ENCODE assay signal across 24 cellular contexts in the genomic region with DNA sequence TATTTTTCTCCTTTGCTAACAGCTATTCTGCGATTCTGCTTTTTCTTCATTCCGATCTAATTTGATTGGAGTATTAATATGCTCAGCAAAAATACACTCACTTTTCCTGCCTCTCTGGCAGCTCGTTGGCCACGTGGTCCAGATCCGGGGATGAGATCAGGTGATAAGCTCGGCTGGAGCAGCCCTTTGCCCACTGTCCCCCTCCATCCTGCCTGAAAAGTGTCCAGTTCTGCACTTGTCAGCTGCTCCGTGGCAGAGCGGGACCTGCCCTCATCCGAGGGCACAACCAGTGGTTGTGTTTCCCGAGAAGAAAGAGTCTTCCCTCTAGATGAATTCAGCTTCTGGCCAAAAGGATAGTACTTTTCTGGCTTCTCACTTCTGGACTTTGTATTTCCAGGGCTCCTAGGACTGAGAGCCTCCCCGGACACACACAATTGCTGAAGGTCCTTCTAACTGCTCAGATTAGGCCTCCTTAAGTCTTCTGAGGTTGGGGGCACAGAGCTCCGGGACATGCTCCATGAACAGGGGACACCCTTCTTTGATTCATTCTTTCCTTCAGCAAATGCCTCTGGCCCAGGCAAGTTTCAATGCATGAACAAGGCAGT.
"Had no signal": no experiment of that assay in that cellular context is flagged by ENCODE, and none has a peak within 500 bp of the region (broad histone marks: within the 10 kb centered on the region; RNA-seq: fewer than 3 reads in every experiment).

No MANE protein-coding gene starts in this region.

- H3K36me3 ChIP-seq: tibial artery, uterus had no signal

- H3K4me3 Mint-ChIP-seq: activated naive CD4-positive, alpha-beta T cell treated with anti-CD3 and anti-CD28 coated beads, Interleukin-2, amount 50 U/mL, for 24 hours; activated T-cell treated with anti-CD3 and anti-CD28 coated beads, Interleukin-2, amount 50 U/mL, for 72 hours; immature natural killer cell; mesothelial cell of epicardium; naive thymus-derived CD8-positive, alpha-beta T cell; stimulated activated effector memory CD8-positive, alpha-beta T cell treated with anti-CD3 and anti-CD28 coated beads, Interleukin-12 subunit alpha, Interleukin-12 subunit beta, amount 100 ng/mL, for 72 hours; stimulated activated naive CD8-positive, alpha-beta T cell treated with anti-CD3 and anti-CD28 coated beads, Interleukin-15, amount 100 ng/mL, for 72 hours had no signal

- H3K4me1 ChIP-seq: body of pancreas, psoas muscle, tibial artery, uterus had no signal

- H3K27me3 ChIP-seq: body of pancreas, hepatocyte, uterus had no signal

- H3K9me3 ChIP-seq: body of pancreas, psoas muscle, tibial artery, uterus had no signal

- DNase-seq: activated CD4-positive, CD25-positive, alpha-beta regulatory T cell treated with anti-CD3 and anti-CD28 coated beads, Interleukin-2, amount 50 U/mL, for 72 hours; activated gamma-delta T cell treated with Interleukin-2 at 50 U/mL for 16 hours; activated T-cell treated with anti-CD3 and anti-CD28 coated beads, Interleukin-2, amount 50 U/mL, for 72 hours; anterior cingulate cortex; body of pancreas; caudate nucleus; effector memory CD4-positive, alpha-beta T cell; foreskin melanocyte; glutamatergic neuron; immature natural killer cell; naive thymus-derived CD8-positive, alpha-beta T cell; psoas muscle; right cardiac atrium; stimulated activated CD4-positive, alpha-beta T cell treated with anti-CD3 and anti-CD28 coated beads, Interleukin-12 subunit alpha, Interleukin-12 subunit beta, amount 100 ng/mL, for 4 hours; stimulated activated naive CD8-positive, alpha-beta T cell treated with anti-CD3 and anti-CD28 coated beads, Interleukin-15, amount 100 ng/mL, for 72 hours; tibial artery; uterus had no signal

- H3K27ac ChIP-seq: body of pancreas, hepatocyte, psoas muscle, tibial artery, uterus, VCaP had no signal

- H3K9me3 Mint-ChIP-seq: activated naive CD4-positive, alpha-beta T cell treated with anti-CD3 and anti-CD28 coated beads, Interleukin-2, amount 50 U/mL, for 24 hours; immature natural killer cell; stimulated activated effector memory CD8-positive, alpha-beta T cell treated with anti-CD3 and anti-CD28 coated beads, Interleukin-12 subunit alpha, Interleukin-12 subunit beta, amount 100 ng/mL, for 72 hours; stimulated activated naive CD8-positive, alpha-beta T cell treated with anti-CD3 and anti-CD28 coated beads, Interleukin-15, amount 100 ng/mL, for 72 hours had no signal

- H3K4me3 ChIP-seq: body of pancreas, hepatocyte, lung, psoas muscle, tibial artery, uterus had no signal

- ATAC-seq: activated T-cell treated with anti-CD3 and anti-CD28 coated beads, Interleukin-2, amount 50 U/mL, for 72 hours; body of pancreas; left lobe of liver; naive thymus-derived CD8-positive, alpha-beta T cell; psoas muscle; right cardiac atrium; stimulated activated effector memory CD8-positive, alpha-beta T cell treated with anti-CD3 and anti-CD28 coated beads, Interleukin-12 subunit alpha, Interleukin-12 subunit beta, amount 100 ng/mL, for 72 hours; stimulated activated naive CD8-positive, alpha-beta T cell treated with anti-CD3 and anti-CD28 coated beads, Interleukin-15, amount 100 ng/mL, for 72 hours had no signal

- H3K4me1 Mint-ChIP-seq: activated naive CD4-positive, alpha-beta T cell treated with anti-CD3 and anti-CD28 coated beads, Interleukin-2, amount 50 U/mL, for 24 hours; immature natural killer cell; naive thymus-derived CD8-positive, alpha-beta T cell; stimulated activated effector memory CD8-positive, alpha-beta T cell treated with anti-CD3 and anti-CD28 coated beads, Interleukin-12 subunit alpha, Interleukin-12 subunit beta, amount 100 ng/mL, for 72 hours; stimulated activated naive CD8-positive, alpha-beta T cell treated with anti-CD3 and anti-CD28 coated beads, Interleukin-15, amount 100 ng/mL, for 72 hours had no signal

- H3K36me3 Mint-ChIP-seq: immature natural killer cell; naive thymus-derived CD8-positive, alpha-beta T cell; stimulated activated effector memory CD8-positive, alpha-beta T cell treated with anti-CD3 and anti-CD28 coated beads, Interleukin-12 subunit alpha, Interleukin-12 subunit beta, amount 100 ng/mL, for 72 hours had no signal

- H3K27ac Mint-ChIP-seq: activated naive CD4-positive, alpha-beta T cell treated with anti-CD3 and anti-CD28 coated beads, Interleukin-2, amount 50 U/mL, for 24 hours; activated T-cell treated with anti-CD3 and anti-CD28 coated beads, Interleukin-2, amount 50 U/mL, for 72 hours; immature natural killer cell; mesothelial cell of epicardium; stimulated activated effector memory CD8-positive, alpha-beta T cell treated with anti-CD3 and anti-CD28 coated beads, Interleukin-12 subunit alpha, Interleukin-12 subunit beta, amount 100 ng/mL, for 72 hours; stimulated activated naive CD8-positive, alpha-beta T cell treated with anti-CD3 and anti-CD28 coated beads, Interleukin-15, amount 100 ng/mL, for 72 hours had no signal
